23 cellular contexts compared by ENCODE assay signal in the genomic region with DNA sequence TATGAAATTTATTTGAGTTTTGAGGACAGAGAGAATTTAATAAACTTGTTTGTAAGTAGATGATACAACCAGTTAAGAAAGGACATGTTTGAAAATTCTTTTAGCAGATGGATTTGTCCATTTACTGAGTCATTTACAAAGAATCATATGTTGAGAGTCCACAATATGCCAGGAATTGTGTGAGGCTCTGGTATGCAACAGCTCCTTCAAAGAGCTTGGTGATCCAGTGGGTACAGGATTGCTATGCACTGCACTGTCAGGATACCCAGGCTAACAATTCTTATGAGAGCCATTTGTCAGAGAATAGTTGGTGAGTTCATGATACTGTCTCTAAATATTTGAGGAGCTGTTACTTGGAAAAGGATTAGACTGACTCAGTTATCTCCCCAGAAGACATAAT. TPM values are rescaled to one million over a fixed set of nuclear protein-coding genes. Genes with fewer than 3 reads are reported as not detected.
DNase-seq lines count a peak whose midpoint lies in the region; TF ChIP-seq lines count a peak whose summit lies in the region.
"Had no signal": no experiment of that assay in that cellular context is flagged by ENCODE, and none has a peak within 500 bp of the region (broad histone marks: within the 10 kb centered on the region; RNA-seq: fewer than 3 reads in every experiment).

No MANE protein-coding gene starts in this region.

- in situ Hi-C loops in GM23248 (cut with MboI) = no loop called here

- no peaks in the 10 kb centered on the region for H3K9me2 ChIP-seq in GM23248 (ENCODE audit: insufficient read depth)

- H3K36me3 ChIP-seq in GM23248 (ENCODE audit: low read depth) (no peaks in the 10 kb centered on the region), smooth muscle cell (ENCODE audit: low read depth) (no peaks in the 10 kb centered on the region), WERI-Rb-1 (no peaks in the 10 kb centered on the region)
- H3K36me3 ChIP-seq: BLaER1, transverse colon had no signal

- no peaks in the 10 kb centered on the region for H4K20me1 ChIP-seq in GM23248 (ENCODE audit: insufficient read depth)
- H4K20me1 ChIP-seq in smooth muscle cell (ENCODE audit: low read depth) = no peaks in the 10 kb centered on the region
- H4K20me1 ChIP-seq: BLaER1 had no signal

- DNase-seq in GM23248 = peak; percentile 75
- peak; percentile 17 for DNase-seq in amniotic stem cell (lab: John Stamatoyannopoulos, UW)
- peak; percentile 39 to 69 for DNase-seq in foreskin fibroblast
- no peak for DNase-seq in smooth muscle cell (lab: John Stamatoyannopoulos, UW; ENCODE audit: unreplicated experiment)
- DNase-seq in NCI-H524 (lab: John Stamatoyannopoulos, UW) = no peak
- DNase-seq in GOT3 (lab: John Stamatoyannopoulos, UW) = no peak
- no peak for DNase-seq in WERI-Rb-1
- DNase-seq: activated CD8-positive, alpha-beta memory T cell treated with anti-CD3 and anti-CD28 coated beads for 24 hours; activated naive CD4-positive, alpha-beta T cell treated with anti-CD3 and anti-CD28 coated beads, Interleukin-2, amount 50 U/mL, for 16 hours; activated T-cell treated with anti-CD3 and anti-CD28 coated beads, Interleukin-2, amount 50 U/mL, for 48 hours; body of pancreas; Calu3; endodermal cell; MM.1S; NCI-H1436; NCI-H526 treated with DMSO at 0.1 percent for 48 hours; small intestine; stimulated activated CD4-positive, alpha-beta T cell treated with anti-CD3 and anti-CD28 coated beads, Interleukin-2, amount 100 ng/mL, for 48 hours; stimulated activated naive CD8-positive, alpha-beta T cell treated with anti-CD3 and anti-CD28 coated beads, Interleukin-15, Interleukin-2, amounts not matched to agents 100 U/mL and 50 U/mL, for 24 hours; SW 1271; transverse colon had no signal

- H2AFZ ChIP-seq in GM23248 (no peak overlapping the region), smooth muscle cell (ENCODE audit: low read depth) (no peak overlapping the region)

- peaks cover 13% of the 10 kb centered on the region; the same call in 1 of the 2 replicates for H3K4me1 ChIP-seq in GM23248 (ENCODE audit: insufficient read depth)
- H3K4me1 ChIP-seq in smooth muscle cell (ENCODE audit: low read depth) = no peaks in the 10 kb centered on the region
- H3K4me1 ChIP-seq: BLaER1, body of pancreas, transverse colon had no signal

- H3K9ac ChIP-seq in GM23248 (no peak overlapping the region), smooth muscle cell (ENCODE audit: low read depth) (no peak overlapping the region)
- H3K9ac ChIP-seq: BLaER1 had no signal

- H3K9me3 ChIP-seq in GM23248 (ENCODE audit: low read depth) = no peaks in the 10 kb centered on the region
- no peaks in the 10 kb centered on the region for H3K9me3 ChIP-seq in smooth muscle cell (replicated peaks; ENCODE audit: low read depth)
- no peaks in the 10 kb centered on the region for H3K9me3 ChIP-seq in WERI-Rb-1 (ENCODE audit: severe bottlenecking)
- H3K9me3 ChIP-seq: BLaER1, body of pancreas, transverse colon had no signal

- peak overlapping the region; percentile 2; the same call in 1 of the 2 replicates for H3K27ac ChIP-seq in GM23248
- H3K27ac ChIP-seq in smooth muscle cell (ENCODE audit: low read depth) = no peak overlapping the region
- no peak overlapping the region for H3K27ac ChIP-seq in WERI-Rb-1
- H3K27ac ChIP-seq: BLaER1, body of pancreas, HL-60, transverse colon had no signal

- H3K79me2 ChIP-seq in GM23248 (ENCODE audit: insufficient read depth) = no peaks in the 10 kb centered on the region
- no peaks in the 10 kb centered on the region for H3K79me2 ChIP-seq in smooth muscle cell (ENCODE audit: low read depth)

- H3K27me3 ChIP-seq in GM23248 (replicated peaks; ENCODE audit: insufficient read depth) (no peaks in the 10 kb centered on the region), smooth muscle cell (ENCODE audit: low read depth) (no peaks in the 10 kb centered on the region), WERI-Rb-1 (ENCODE audit: insufficient read depth, low read depth, severe bottlenecking) (no peaks in the 10 kb centered on the region)
- H3K27me3 ChIP-seq: BLaER1, body of pancreas, transverse colon had no signal

- no peak overlapping the region for H3K4me3 ChIP-seq in GM23248
- H3K4me3 ChIP-seq in foreskin fibroblast (ENCODE audit: low read depth in 1 of 2, low read length in 2 of 2) = no peak overlapping the region
- no peak overlapping the region for H3K4me3 ChIP-seq in smooth muscle cell
- H3K4me3 ChIP-seq in WERI-Rb-1 (ENCODE audit: low read depth, low read length) = no peak overlapping the region
- H3K4me3 ChIP-seq: BLaER1, body of pancreas, transverse colon had no signal

- H3F3A ChIP-seq in GM23248 (ENCODE audit: insufficient read depth) = peaks cover 5% of the 10 kb centered on the region
- no peaks in the 10 kb centered on the region for H3F3A ChIP-seq in smooth muscle cell (ENCODE audit: low read depth)

- TF ChIP-seq CTCF in foreskin fibroblast (IDR thresholded peaks at IDR 0.05; ENCODE audit: low read depth, low read length) = no peak
- no peak for TF ChIP-seq CTCF in smooth muscle cell (IDR thresholded peaks at IDR 0.05; ENCODE audit: borderline replicate concordance, insufficient read depth, poor library complexity, severe bottlenecking)
- TF ChIP-seq CTCF in WERI-Rb-1 (IDR thresholded peaks at IDR 0.05; ENCODE audit: low read depth, low read length) = no peak

- H3K4me2 ChIP-seq in GM23248 (ENCODE audit: unreplicated experiment) (peak overlapping the region; percentile 52), smooth muscle cell (peak overlapping the region; percentile 18)
- H3K4me2 ChIP-seq: BLaER1 had no signal

RNA-seq across cellular contexts. Expression of gene DNM3, which starts 11.0 kb away (rescaled TPM):
- total RNA-seq in GM23248 (2014; rRNA removed; shearing (Covaris generic)) = 0.11 and 2.1 TPM in 2 replicates
- polyA plus RNA-seq in GM23248 (2016; fragmentation: Nextera tagmentation; extraction: Ambion mirVana) = 1.4 and 1.8 TPM in 2 replicates
- 3.0 TPM in 2 replicates for total RNA-seq in smooth muscle cell
- polyA plus RNA-seq in smooth muscle cell = 1.7 and 1.8 TPM in 2 replicates

Comparison
In these comparisons a context has a peak if more than half of its experiments do, and no peak if none do; other contexts are left out.
1. DNase-seq: peak in GM23248 (single experiment), amniotic stem cell (single experiment) and foreskin fibroblast (2 of 2); none in smooth muscle cell (single experiment), NCI-H524 (0 of 2), GOT3 (single experiment) and WERI-Rb-1 (single experiment).